In the genomic region with DNA sequence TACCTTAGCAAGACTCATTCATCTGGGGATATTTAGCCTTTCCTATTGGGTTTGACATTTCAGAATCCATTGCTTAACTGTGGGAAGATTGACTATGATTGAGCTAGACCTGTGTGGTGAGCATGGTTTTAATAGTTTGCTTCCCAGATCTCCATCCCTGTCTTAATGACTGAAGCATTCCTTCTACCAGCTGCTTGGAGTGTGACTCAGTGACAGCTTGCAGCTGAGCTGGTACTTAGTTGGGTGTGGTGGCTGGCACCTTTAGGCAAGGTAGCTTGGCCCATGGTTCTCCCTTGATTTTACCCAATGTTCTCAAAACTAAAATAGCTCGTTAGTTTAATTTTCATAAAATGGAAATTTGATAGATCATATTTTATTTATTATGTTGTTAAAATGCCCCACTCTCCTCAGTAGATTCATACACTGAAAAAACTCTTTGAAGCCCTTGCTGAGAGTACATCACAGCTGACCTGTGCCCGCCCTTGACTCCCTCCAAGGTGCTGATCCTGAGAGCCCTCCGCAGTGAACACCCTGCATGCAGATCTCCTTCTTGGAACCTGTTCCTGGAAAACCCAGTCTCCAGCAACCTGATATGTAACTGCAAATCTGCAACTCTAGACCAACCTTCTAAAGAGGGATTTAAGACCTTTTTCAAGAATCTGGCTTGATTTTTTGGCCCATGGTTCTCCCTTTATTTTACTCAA, we compare ENCODE assay signal across 25 cellular contexts. TPM values are rescaled to one million over a fixed set of nuclear protein-coding genes. Genes with fewer than 3 reads are reported as not detected.
DNase-seq lines count a peak whose midpoint lies in the region; ATAC-seq, FAIRE-seq and TF ChIP-seq lines count a peak whose summit lies in the region.
"Had no signal": no experiment of that assay in that cellular context is flagged by ENCODE, and none has a peak within 500 bp of the region (broad histone marks: within the 10 kb centered on the region; RNA-seq: fewer than 3 reads in every experiment).

No MANE protein-coding gene starts in this region.

- dilution Hi-C loops in mammary epithelial cell (cut with HindIII; ENCODE audit: low sequenced_read_pairs): no loop called here

- no peak overlapping the region for H2AFZ ChIP-seq in mammary epithelial cell (ENCODE audit: low read depth, low read length)

- no peak overlapping the region for H3K27ac Mint-ChIP-seq in endodermal cell
- H3K27ac Mint-ChIP-seq: CD4-positive, alpha-beta T cell; CD8-positive, alpha-beta memory T cell had no signal

- H3K9me3 ChIP-seq in psoas muscle: no peaks in the 10 kb centered on the region
- H3K9me3 ChIP-seq in mammary epithelial cell (replicated peaks; ENCODE audit: insufficient read depth, low read length): no peaks in the 10 kb centered on the region
- no peaks in the 10 kb centered on the region for H3K9me3 ChIP-seq in endodermal cell (ENCODE audit: control insufficient read depth, low read length)
- H3K9me3 ChIP-seq: A549; BE2C; BLaER1 treated with 17β-estradiol and CSF1 and Interleukin-3, amounts not matched to agents 10 nM and 100 nM had no signal

- peaks cover 1% of the 10 kb centered on the region for H3K27me3 Mint-ChIP-seq in endodermal cell (ENCODE audit: insufficient read depth)

- peak in 3 of 4 donors; percentile 40 to 80 (median 74) for ATAC-seq in psoas muscle
- no peak for ATAC-seq in GM18502 (IDR thresholded peaks at IDR 0.05; ENCODE audit: poor library complexity, unreplicated experiment)
- ATAC-seq: A549, HCT116 had no signal

- H3K36me3 Mint-ChIP-seq in endodermal cell (ENCODE audit: low read depth): no peaks in the 10 kb centered on the region
- H3K36me3 Mint-ChIP-seq: CD14-positive monocyte had no signal

- FAIRE-seq in HTR-8/SVneo (lab: Jason Lieb, UNC): peak; percentile 55
- FAIRE-seq: A549, D721Med, GM12891, H1 had no signal

- intact Hi-C loops in psoas muscle (cut with DNase I) (no loop called here), mammary epithelial cell (cut with micrococcal nuclease) (no loop called here)

- H3K9ac ChIP-seq in mammary epithelial cell (ENCODE audit: insufficient read depth, low read length) (no peak overlapping the region), endodermal cell (ENCODE audit: extremely low read depth, low read length, poor library complexity, severe bottlenecking) (no peak overlapping the region)
- H3K9ac ChIP-seq: BLaER1 treated with 17β-estradiol and CSF1 and Interleukin-3, amounts not matched to agents 10 nM and 100 nM had no signal

- no peaks in the 10 kb centered on the region for H3K4me1 Mint-ChIP-seq in endodermal cell
- H3K4me1 Mint-ChIP-seq: CD8-positive, alpha-beta memory T cell had no signal

- WGBS in psoas muscle, 3 donors: 64 to 71% (median 70%) methylated on average over 3 of the region's 3 CpGs
- WGBS in mammary epithelial cell (ENCODE audit: low coverage, missing lambda C conversion rate): 44% methylated on average over 3 of the region's 3 CpGs
- 85 to 90% methylated on average over 2 of the region's 3 CpGs for WGBS in endodermal cell (ENCODE audit: insufficient coverage in 1 of 2, insufficient read length in 1 of 2), 2 experiments

- no peaks in the 10 kb centered on the region for H4K20me1 ChIP-seq in mammary epithelial cell (ENCODE audit: insufficient read depth, low read length)
- H4K20me1 ChIP-seq: BLaER1 treated with 17β-estradiol and CSF1 and Interleukin-3, amounts not matched to agents 10 nM and 100 nM had no signal

- DNase-seq in HTR-8/SVneo (ENCODE audit: insufficient read length, low spot score): no peak
- peak; percentile 19 for DNase-seq in iPS-NIHi7 (ENCODE audit: extremely low spot score)
- DNase-seq in psoas muscle: no peak
- DNase-seq in mammary epithelial cell: no peak
- no peak for DNase-seq in endodermal cell
- DNase-seq: 8988T; ACHN; AML-193; BE2C; CD4-positive, alpha-beta T cell; CD8-positive, alpha-beta memory T cell; DMS 273 treated with DMSO at 0.1 percent for 48 hours; DMS53; DMS79 treated with DMSO at 0.1 percent for 48 hours; GF-D8; H7 had no signal

- H3K4me3 ChIP-seq in psoas muscle (no peak overlapping the region), mammary epithelial cell (replicated peaks in 1 of 3; ENCODE audit: insufficient read depth in 1 of 3, low read depth in 2 of 3, low read length in 3 of 3) (no peak overlapping the region), endodermal cell (ENCODE audit: low read length) (no peak overlapping the region)
- H3K4me3 ChIP-seq: A549; BLaER1 treated with 17β-estradiol and CSF1 and Interleukin-3, amounts not matched to agents 10 nM and 100 nM had no signal

- H3K27me3 ChIP-seq in psoas muscle (ENCODE audit: insufficient read depth in 3 of 3, low read length in 2 of 3): no peaks in the 10 kb centered on the region
- H3K27me3 ChIP-seq in mammary epithelial cell (ENCODE audit: insufficient read depth, low read length): no peaks in the 10 kb centered on the region
- H3K27me3 ChIP-seq in endodermal cell (ENCODE audit: control insufficient read depth, insufficient read depth, low read length, poor library complexity, severe bottlenecking): no peaks in the 10 kb centered on the region
- H3K27me3 ChIP-seq: BE2C; BLaER1 treated with 17β-estradiol and CSF1 and Interleukin-3, amounts not matched to agents 10 nM and 100 nM had no signal

- BruUV-seq in mammary epithelial cell (replicated peaks; lab: Mats Ljungman, UMichigan): no TSS peak

- H3K4me3 Mint-ChIP-seq in endodermal cell: no peak overlapping the region
- H3K4me3 Mint-ChIP-seq: CD14-positive monocyte; CD4-positive, alpha-beta T cell; CD8-positive, alpha-beta memory T cell had no signal

- no peak overlapping the region for H3K4me2 ChIP-seq in mammary epithelial cell (ENCODE audit: insufficient read depth, low read depth, low read length)
- H3K4me2 ChIP-seq: A549; BLaER1 treated with 17β-estradiol and CSF1 and Interleukin-3, amounts not matched to agents 10 nM and 100 nM had no signal

- H3K9me3 Mint-ChIP-seq in endodermal cell: no peaks in the 10 kb centered on the region
- H3K9me3 Mint-ChIP-seq: CD4-positive, alpha-beta T cell had no signal

- no peaks in the 10 kb centered on the region for H3K79me2 ChIP-seq in mammary epithelial cell (ENCODE audit: insufficient read depth, low read length)

- H3K27ac ChIP-seq in psoas muscle (no peak overlapping the region), mammary epithelial cell (ENCODE audit: insufficient read depth, low read depth, low read length) (no peak overlapping the region), endodermal cell (ENCODE audit: low read depth, low read length) (no peak overlapping the region)
- H3K27ac ChIP-seq: A549; BLaER1 treated with 17β-estradiol and CSF1 and Interleukin-3, amounts not matched to agents 10 nM and 100 nM had no signal

- H3K4me1 ChIP-seq in psoas muscle: peaks cover 3% of the 10 kb centered on the region
- H3K4me1 ChIP-seq in mammary epithelial cell (ENCODE audit: insufficient read depth, low read length): no peaks in the 10 kb centered on the region
- no peaks in the 10 kb centered on the region for H3K4me1 ChIP-seq in endodermal cell (ENCODE audit: control insufficient read depth, insufficient read depth, low read length)
- H3K4me1 ChIP-seq: A549, BE2C had no signal

- H3K36me3 ChIP-seq in psoas muscle (ENCODE audit: insufficient read depth in 1 of 2, low read depth in 1 of 2) (no peaks in the 10 kb centered on the region), mammary epithelial cell (ENCODE audit: insufficient read depth, low read length) (no peaks in the 10 kb centered on the region), endodermal cell (ENCODE audit: control insufficient read depth, insufficient read depth, low read length) (no peaks in the 10 kb centered on the region)
- H3K36me3 ChIP-seq: BE2C; BLaER1 treated with 17β-estradiol and CSF1 and Interleukin-3, amounts not matched to agents 10 nM and 100 nM had no signal

- in situ Hi-C loops in mammary epithelial cell (cut with MboI; ENCODE audit: low sequenced_read_pairs in 2 of 2): no loop called here

- TF ChIP-seq CTCF in psoas muscle (IDR thresholded peaks at IDR 0.05) (no peak), mammary epithelial cell (conservative IDR thresholded peaks at IDR 0.05 in 1 of 2, IDR thresholded peaks at IDR 0.05 in 1 of 2; ENCODE audit: extremely low read depth in 1 of 2, insufficient read depth in 1 of 2, low read depth in 1 of 2, low read length in 2 of 2) (no peak), endodermal cell (conservative IDR thresholded peaks at IDR 0.05) (no peak)

- CTCF ChIA-PET in mammary epithelial cell (lab: Charles Lee; ENCODE audit: low non-redundant PET): no interaction called here

RNA-seq across cellular contexts. Expression of a gene that starts 19.1 kb away (rescaled TPM):
- total RNA-seq in psoas muscle (10 to 100 TPM; 11.7 to 25.5 (median 14.5) TPM), mammary epithelial cell (under 1 TPM in 1 of 2 donors, not detected in 1; 0.17 TPM), endodermal cell (1 to 10 TPM; 4.6 to 6.7 TPM)
- polyA plus RNA-seq in psoas muscle (10 to 100 TPM in 1 of 3 donors, 1 to 10 TPM in 2; 7.4 to 13.3 (median 9.1) TPM), mammary epithelial cell (not detected)
- polyA minus RNA-seq in mammary epithelial cell: not detected
- polyA plus RNA-seq in endodermal cell (2013, experiment 1 of 2): 15.7 TPM
- 15.6 TPM for polyA plus RNA-seq in endodermal cell (2013, experiment 2 of 2)
- total RNA-seq: CD4-positive, alpha-beta T cell; G401 had no signal
- polyA plus RNA-seq: A549; CD14-positive monocyte; CD8-positive, alpha-beta memory T cell had no signal

Comparison
In these comparisons a context has a peak if more than half of its experiments do, and no peak if none do; other contexts are left out.
1. RNA of a gene that starts 19.1 kb away (total RNA-seq): 11.7 to 25.5 TPM in psoas muscle and 4.6 to 6.7 TPM in endodermal cell; 0.17 TPM in mammary epithelial cell; every median in the first group is over 4 times any median in the second.